ENCODE assay signal across 9 cellular contexts in the genomic region with DNA sequence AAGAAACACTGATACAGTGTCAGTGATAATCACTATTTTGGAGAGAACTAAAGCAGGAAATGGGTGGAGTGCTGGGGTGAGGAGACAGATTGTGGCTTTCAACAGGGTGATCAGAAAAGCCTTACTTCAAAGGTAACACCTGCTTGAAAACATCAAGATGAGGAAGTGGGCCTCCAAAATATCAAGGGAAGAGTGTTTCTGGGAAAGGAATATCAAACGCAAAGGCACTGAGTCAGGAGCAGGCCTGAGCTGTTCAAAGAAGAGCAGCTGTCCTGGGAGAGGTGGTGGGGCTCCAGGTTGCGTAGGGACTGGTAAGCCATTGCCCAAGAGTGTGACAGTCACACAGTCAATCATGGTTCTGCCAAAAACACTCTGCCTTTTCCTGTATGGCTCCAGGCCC. TPM values are rescaled to one million over a fixed set of nuclear protein-coding genes. Genes with fewer than 3 reads are reported as not detected.
A peak's percentile ranks its signal among the peaks of the same experiment; 100 is the strongest.
DNase-seq lines count a peak whose midpoint lies in the region; ATAC-seq and TF ChIP-seq lines count a peak whose summit lies in the region.
"Had no signal": no experiment of that assay in that cellular context is flagged by ENCODE, and none has a peak within 500 bp of the region (broad histone marks: within the 10 kb centered on the region; RNA-seq: fewer than 3 reads in every experiment).

No MANE protein-coding gene starts in this region.

- no peak for TF ChIP-seq CTCF in body of pancreas (IDR thresholded peaks at IDR 0.05)
- no peak for TF ChIP-seq CTCF in type B pancreatic cell (conservative IDR thresholded peaks at IDR 0.05)
- TF ChIP-seq CTCF in left ventricle myocardium inferior (IDR thresholded peaks at IDR 0.05; ENCODE audit: borderline replicate concordance) = no peak

- POLR2A ChIA-PET in activated CD4-positive, alpha-beta T cell treated with anti-CD3 and anti-CD28 coated beads, Interleukin-2, amount 10 ng/mL, durations not matched to agents 7 days and 5 days (lab: Charles Lee) = no interaction called here

- intact Hi-C loops in body of pancreas (cut with DNase I) (no loop called here), posterior cingulate gyrus (cut with DNase I) (no loop called here), left ventricle myocardium inferior (cut with micrococcal nuclease) (no loop called here)

- CTCF ChIA-PET in activated CD4-positive, alpha-beta T cell treated with anti-CD3 and anti-CD28 coated beads, Interleukin-2, amount 10 ng/mL, durations not matched to agents 7 days and 5 days (lab: Charles Lee) = no interaction called here

- TF ChIP-seq POLR2A in body of pancreas (IDR thresholded peaks at IDR 0.05) = no peak

- peak overlapping the region; percentile 97 for H3K27ac Mint-ChIP-seq in activated CD4-positive, alpha-beta T cell treated with anti-CD3 and anti-CD28 coated beads, Interleukin-2, amount 10 ng/mL, durations not matched to agents 7 days and 5 days
- no peak overlapping the region for H3K27ac Mint-ChIP-seq in type B pancreatic cell

- no peaks in the 10 kb centered on the region for H3K9me3 Mint-ChIP-seq in activated CD4-positive, alpha-beta T cell treated with anti-CD3 and anti-CD28 coated beads, Interleukin-2, amount 10 ng/mL, durations not matched to agents 7 days and 5 days
- H3K9me3 Mint-ChIP-seq in type B pancreatic cell = no peaks in the 10 kb centered on the region

- H3K36me3 Mint-ChIP-seq in activated CD4-positive, alpha-beta T cell treated with anti-CD3 and anti-CD28 coated beads, Interleukin-2, amount 10 ng/mL, durations not matched to agents 7 days and 5 days (ENCODE audit: low read depth) = peaks cover 3% of the 10 kb centered on the region
- H3K36me3 Mint-ChIP-seq in type B pancreatic cell = no peaks in the 10 kb centered on the region

- peak overlapping the region in 3 of 4 donors; percentile 17 to 80 (median 55) for H3K27ac ChIP-seq in body of pancreas
- H3K27ac ChIP-seq in left ventricle myocardium inferior (replicated peaks) = no peak overlapping the region

- no peaks in the 10 kb centered on the region for H3K9me3 ChIP-seq in body of pancreas
- no peaks in the 10 kb centered on the region for H3K9me3 ChIP-seq in left ventricle myocardium inferior (replicated peaks)

- no peak for ATAC-seq in body of pancreas
- ATAC-seq in HG02885 (IDR thresholded peaks at IDR 0.05; ENCODE audit: poor library complexity, unreplicated experiment) = no peak
- ATAC-seq: Right ventricle myocardium inferior had no signal

- H3K27me3 Mint-ChIP-seq in activated CD4-positive, alpha-beta T cell treated with anti-CD3 and anti-CD28 coated beads, Interleukin-2, amount 10 ng/mL, durations not matched to agents 7 days and 5 days = no peaks in the 10 kb centered on the region
- H3K27me3 Mint-ChIP-seq in type B pancreatic cell = no peaks in the 10 kb centered on the region

- no peaks in the 10 kb centered on the region for H3K27me3 ChIP-seq in body of pancreas
- no peaks in the 10 kb centered on the region for H3K27me3 ChIP-seq in left ventricle myocardium inferior (ENCODE audit: low read depth)

- peaks cover 82% of the 10 kb centered on the region for H3K4me1 Mint-ChIP-seq in activated CD4-positive, alpha-beta T cell treated with anti-CD3 and anti-CD28 coated beads, Interleukin-2, amount 10 ng/mL, durations not matched to agents 7 days and 5 days
- H3K4me1 Mint-ChIP-seq in type B pancreatic cell (ENCODE audit: unreplicated experiment) = peaks cover 13% of the 10 kb centered on the region

- H3K36me3 ChIP-seq in body of pancreas (replicated peaks in 1 of 2; ENCODE audit: insufficient read depth in 1 of 2, low read depth in 2 of 2) (no peaks in the 10 kb centered on the region), left ventricle myocardium inferior (no peaks in the 10 kb centered on the region)

- H3K4me3 Mint-ChIP-seq in activated CD4-positive, alpha-beta T cell treated with anti-CD3 and anti-CD28 coated beads, Interleukin-2, amount 10 ng/mL, durations not matched to agents 7 days and 5 days = peak overlapping the region; percentile 44
- no peak overlapping the region for H3K4me3 Mint-ChIP-seq in type B pancreatic cell

- H3K4me1 ChIP-seq in body of pancreas = peaks cover 78% of the 10 kb centered on the region
- no peaks in the 10 kb centered on the region for H3K4me1 ChIP-seq in left ventricle myocardium inferior

- 81 to 86% methylated on average over 2 of the region's 2 CpGs for WGBS in body of pancreas, 2 donors

- H3K4me3 ChIP-seq in body of pancreas = no peak overlapping the region
- no peak overlapping the region for H3K4me3 ChIP-seq in left ventricle myocardium inferior

- peak; percentile 8 for DNase-seq in LHCN-M2 (ENCODE audit: low read depth)
- peak; percentile 67 for DNase-seq in activated CD4-positive, alpha-beta T cell treated with anti-CD3 and anti-CD28 coated beads, Interleukin-2, amount 10 ng/mL, durations not matched to agents 7 days and 5 days
- DNase-seq in body of pancreas = no peak
- DNase-seq in stimulated activated CD4-positive, alpha-beta T cell treated with anti-CD3 and anti-CD28 coated beads, TNF-alpha, amount 100 ng/mL, for 48 hours (ENCODE audit: low read depth in 3 of 3) = peak in 2 of 3 donors; percentile 2 to 20
- no peak for DNase-seq in type B pancreatic cell (ENCODE audit: extremely low spot score, unreplicated experiment)
- DNase-seq in posterior cingulate gyrus = no peak
- no peak for DNase-seq in left ventricle myocardium inferior

RNA-seq across cellular contexts. Expression of gene ATP1A1, which starts 47.1 kb away (rescaled TPM):
- total RNA-seq in LHCN-M2 (2014; rRNA removed) = 74.6 and 83.9 TPM in 2 replicates
- polyA plus RNA-seq in LHCN-M2 (2012) = 128 TPM
- total RNA-seq in activated CD4-positive, alpha-beta T cell treated with anti-CD3 and anti-CD28 coated beads, Interleukin-2, amount 10 ng/mL, durations not matched to agents 7 days and 5 days = 100 to 1,000 TPM; 260 to 274 TPM
- total RNA-seq in body of pancreas = 100 to 1,000 TPM; 423 to 593 TPM
- 374 and 695 TPM in 2 replicates for total RNA-seq in type B pancreatic cell (ENCODE audit: low replicate concordance)
- 230 TPM for total RNA-seq in left ventricle myocardium inferior

Comparison
In these comparisons a context has a peak if more than half of its experiments do, and no peak if none do; other contexts are left out.
1. DNase-seq: peak in LHCN-M2 (single experiment), activated CD4-positive, alpha-beta T cell treated with anti-CD3 and anti-CD28 coated beads, Interleukin-2, amount 10 ng/mL, durations not matched to agents 7 days and 5 days (single experiment) and stimulated activated CD4-positive, alpha-beta T cell treated with anti-CD3 and anti-CD28 coated beads, TNF-alpha, amount 100 ng/mL, for 48 hours (2 of 3); none in body of pancreas (0 of 4), type B pancreatic cell (single experiment), posterior cingulate gyrus (0 of 10) and left ventricle myocardium inferior (single experiment).